Comparison of ENCODE assay signal across 27 cellular contexts in genomic region chr13:88384542-88384941, GRCh38.
"Had no signal": no experiment of that assay in that cellular context is flagged by ENCODE, and none has a peak within 500 bp of the region (broad histone marks: within the 10 kb centered on the region; RNA-seq: fewer than 3 reads in every experiment).

No MANE protein-coding gene starts in this region.

- H3K4me3 Mint-ChIP-seq: activated CD4-positive, alpha-beta T cell treated with anti-CD3 and anti-CD28 coated beads, Interleukin-2, amount 10 ng/mL, durations not matched to agents 24 days and 14 days; activated CD8-positive, alpha-beta T cell treated with anti-CD3 and anti-CD28 coated beads for 36 hours; activated naive CD8-positive, alpha-beta T cell treated with anti-CD3 and anti-CD28 coated beads for 36 hours; activated T-cell treated with anti-CD3 and anti-CD28 coated beads, Interleukin-2, amount 50 U/mL, for 72 hours; activated T-helper 17 cell treated with anti-CD3 and anti-CD28 coated beads, Interleukin-2, amount 50 U/mL, for 72 hours; central memory CD8-positive, alpha-beta T cell had no signal

- H3K27me3 Mint-ChIP-seq: activated CD4-positive, alpha-beta T cell treated with anti-CD3 and anti-CD28 coated beads, Interleukin-2, amount 10 ng/mL, durations not matched to agents 24 days and 14 days; activated CD8-positive, alpha-beta T cell treated with anti-CD3 and anti-CD28 coated beads for 36 hours; activated naive CD8-positive, alpha-beta T cell treated with anti-CD3 and anti-CD28 coated beads for 36 hours; activated T-helper 17 cell treated with anti-CD3 and anti-CD28 coated beads, Interleukin-2, amount 50 U/mL, for 72 hours; central memory CD8-positive, alpha-beta T cell had no signal

- ATAC-seq: activated CD8-positive, alpha-beta T cell treated with anti-CD3 and anti-CD28 coated beads for 36 hours; activated T-cell treated with anti-CD3 and anti-CD28 coated beads, Interleukin-2, amount 50 U/mL, for 72 hours; activated T-helper 17 cell treated with anti-CD3 and anti-CD28 coated beads, Interleukin-2, amount 50 U/mL, for 72 hours had no signal

- DNase-seq: activated CD4-positive, alpha-beta T cell treated with anti-CD3 and anti-CD28 coated beads, Interleukin-2, amount 10 ng/mL, durations not matched to agents 24 days and 14 days; activated CD4-positive, alpha-beta T cell treated with anti-CD3 and anti-CD28 coated beads, Interleukin-2, amount 50 U/mL, for 4 hours; activated CD8-positive, alpha-beta T cell treated with anti-CD3 and anti-CD28 coated beads for 36 hours; activated effector memory CD4-positive, alpha-beta T cell treated with anti-CD3 and anti-CD28 coated beads, Interleukin-2, amount 50 U/mL, for 16 hours; activated naive CD4-positive, alpha-beta T cell; activated naive CD4-positive, alpha-beta T cell treated with anti-CD3 and anti-CD28 coated beads, Interleukin-2, amount 50 U/mL, for 16 hours; activated naive CD8-positive, alpha-beta T cell treated with anti-CD3 and anti-CD28 coated beads for 36 hours; activated T-cell treated with anti-CD3 and anti-CD28 coated beads, Interleukin-2, amount 50 U/mL, for 1 hour; activated T-cell treated with anti-CD3 and anti-CD28 coated beads, Interleukin-2, amount 50 U/mL, for 72 hours; amniotic stem cell; aorta; brain microvascular endothelial cell; NCI-H1105; NCI-H1417 treated with DMSO at 0.1 percent for 48 hours; NCI-H187 treated with DMSO at 0.1 percent for 48 hours; NCI-H2081; NCI-H345; NCI-H524 treated with DMSO at 0.1 percent for 48 hours; PC-9; Right ventricle myocardium superior; SW 1271; T-helper 1 cell; T-helper 2 cell; T-helper 9 cell; WERI-Rb-1 had no signal

- H3K27me3 ChIP-seq: brain microvascular endothelial cell had no signal

- H3K36me3 Mint-ChIP-seq: activated naive CD8-positive, alpha-beta T cell treated with anti-CD3 and anti-CD28 coated beads for 36 hours had no signal

- H3K27ac ChIP-seq: brain microvascular endothelial cell, PC-9, WERI-Rb-1 had no signal

- H3K9me3 Mint-ChIP-seq: activated CD4-positive, alpha-beta T cell treated with anti-CD3 and anti-CD28 coated beads, Interleukin-2, amount 10 ng/mL, durations not matched to agents 24 days and 14 days; central memory CD8-positive, alpha-beta T cell had no signal

- H2AFZ ChIP-seq: PC-9 had no signal

- H3K4me1 Mint-ChIP-seq: activated CD4-positive, alpha-beta T cell treated with anti-CD3 and anti-CD28 coated beads, Interleukin-2, amount 10 ng/mL, durations not matched to agents 24 days and 14 days; activated naive CD8-positive, alpha-beta T cell treated with anti-CD3 and anti-CD28 coated beads for 36 hours; activated T-helper 17 cell treated with anti-CD3 and anti-CD28 coated beads, Interleukin-2, amount 50 U/mL, for 72 hours; central memory CD8-positive, alpha-beta T cell had no signal

- H3K4me2 ChIP-seq: PC-9 had no signal

- H3K36me3 ChIP-seq: brain microvascular endothelial cell, WERI-Rb-1 had no signal

- H3K27ac Mint-ChIP-seq: activated CD4-positive, alpha-beta T cell treated with anti-CD3 and anti-CD28 coated beads, Interleukin-2, amount 10 ng/mL, durations not matched to agents 24 days and 14 days; activated CD8-positive, alpha-beta T cell treated with anti-CD3 and anti-CD28 coated beads for 36 hours; activated naive CD8-positive, alpha-beta T cell treated with anti-CD3 and anti-CD28 coated beads for 36 hours; activated T-cell treated with anti-CD3 and anti-CD28 coated beads, Interleukin-2, amount 50 U/mL, for 72 hours; activated T-helper 17 cell treated with anti-CD3 and anti-CD28 coated beads, Interleukin-2, amount 50 U/mL, for 72 hours had no signal

- H3K4me3 ChIP-seq: PC-9 had no signal
